13 cellular contexts compared by ENCODE assay signal in genomic region chr10:124105594-124105993, GRCh38. TPM values are rescaled to one million over a fixed set of nuclear protein-coding genes. Genes with fewer than 3 reads are reported as not detected.
DNase-seq lines count a peak whose midpoint lies in the region; ATAC-seq, FAIRE-seq and TF ChIP-seq lines count a peak whose summit lies in the region.
"Had no signal": no experiment of that assay in that cellular context is flagged by ENCODE, and none has a peak within 500 bp of the region (broad histone marks: within the 10 kb centered on the region; RNA-seq: fewer than 3 reads in every experiment).

No MANE protein-coding gene starts in this region.

- H3K4me3 ChIP-seq in bronchial epithelial cell (ENCODE audit: low read depth, low read length), result no peak overlapping the region
- H3K4me3 ChIP-seq in tibial nerve, result no peak overlapping the region
- H3K4me3 ChIP-seq: smooth muscle cell had no signal

- H3K9me3 ChIP-seq in tibial nerve, result no peaks in the 10 kb centered on the region

- no peaks in the 10 kb centered on the region for H3K27me3 ChIP-seq in bronchial epithelial cell (ENCODE audit: control insufficient read depth, insufficient read depth, low read length)
- H3K27me3 ChIP-seq in tibial nerve, result no peaks in the 10 kb centered on the region
- H3K27me3 ChIP-seq: brain microvascular endothelial cell had no signal

- no peaks in the 10 kb centered on the region for H3K27me3 Mint-ChIP-seq in memory B cell

- H3K36me3 ChIP-seq in bronchial epithelial cell (ENCODE audit: control insufficient read depth, insufficient read depth, low read length) (no peaks in the 10 kb centered on the region), tibial nerve (no peaks in the 10 kb centered on the region)
- H3K36me3 ChIP-seq: brain microvascular endothelial cell had no signal

- peak overlapping the region; percentile 88 for H3K27ac Mint-ChIP-seq in memory B cell
- H3K27ac Mint-ChIP-seq: activated CD4-positive, alpha-beta T cell treated with anti-CD3 and anti-CD28 coated beads for 36 hours had no signal

- TF ChIP-seq CTCF in bronchial epithelial cell (IDR thresholded peaks at IDR 0.05; ENCODE audit: insufficient read depth, low read length, severe bottlenecking) (no peak), tibial nerve (IDR thresholded peaks at IDR 0.05) (no peak)

- DNase-seq in NAMALWA (ENCODE audit: low spot score) (peak; percentile 61), bronchial epithelial cell (ENCODE audit: low read depth) (peak; percentile 29), memory B cell (ENCODE audit: low spot score in 2 of 2) (no peak), tibial nerve (ENCODE audit: low spot score in 2 of 2) (no peak), GM03348 (ENCODE audit: low spot score) (no peak)
- DNase-seq in stimulated activated CD4-positive, alpha-beta T cell treated with anti-CD3 and anti-CD28 coated beads, Interleukin-4, amount 100 ng/mL, for 4 hours, result no peak
- DNase-seq: activated CD4-positive, alpha-beta T cell treated with anti-CD3 and anti-CD28 coated beads for 36 hours; GF-D8; NCI-H1048 had no signal

- peak overlapping the region; percentile 76 for H3K4me3 Mint-ChIP-seq in memory B cell
- H3K4me3 Mint-ChIP-seq: activated CD4-positive, alpha-beta T cell treated with anti-CD3 and anti-CD28 coated beads for 36 hours had no signal

- peaks cover 4% of the 10 kb centered on the region for H3K36me3 Mint-ChIP-seq in memory B cell

- H3K27ac ChIP-seq in tibial nerve, result peak overlapping the region in 3 of 4 donors; percentile 17 to 72 (median 66)
- H3K27ac ChIP-seq: brain microvascular endothelial cell had no signal

- no peak for TF ChIP-seq EP300 in tibial nerve (IDR thresholded peaks at IDR 0.05)

- 50 to 53% methylated on average over 5 of the region's 5 CpGs for WGBS in tibial nerve, 2 donors

- ATAC-seq in memory B cell (ENCODE audit: low read depth) (no peak), GM18907 (IDR thresholded peaks at IDR 0.05; ENCODE audit: unreplicated experiment) (no peak), GM21737 (IDR thresholded peaks at IDR 0.05; ENCODE audit: unreplicated experiment) (no peak)
- ATAC-seq: activated CD4-positive, alpha-beta T cell treated with anti-CD3 and anti-CD28 coated beads for 36 hours had no signal

- peaks cover 0 to 30% (median 13%) of the 10 kb centered on the region in 4 donors for H3K4me1 ChIP-seq in tibial nerve

- no peak for TF ChIP-seq POLR2A in tibial nerve (IDR thresholded peaks at IDR 0.05)

- H3K4me1 Mint-ChIP-seq in memory B cell, result peaks cover 44% of the 10 kb centered on the region

- no peak for FAIRE-seq in bronchial epithelial cell (lab: Jason Lieb, UNC)

- no peaks in the 10 kb centered on the region for H3K9me3 Mint-ChIP-seq in memory B cell

RNA-seq across cellular contexts. Expression of gene CHST15, which starts 12.2 kb away (rescaled TPM):
- 11.1 and 12.8 TPM in 2 replicates for total RNA-seq in bronchial epithelial cell
- total RNA-seq in tibial nerve, result 10 to 100 TPM; 29.8 to 45.6 (median 34.3) TPM

Comparison
In these comparisons a context has a peak if more than half of its experiments do, and no peak if none do; other contexts are left out.
1. DNase-seq: peak in NAMALWA (single experiment) and bronchial epithelial cell (single experiment); none in memory B cell (0 of 2), tibial nerve (0 of 2), GM03348 (single experiment) and stimulated activated CD4-positive, alpha-beta T cell treated with anti-CD3 and anti-CD28 coated beads, Interleukin-4, amount 100 ng/mL, for 4 hours (0 of 2).